ENCODE assay signal across 8 cellular contexts in the genomic region with DNA sequence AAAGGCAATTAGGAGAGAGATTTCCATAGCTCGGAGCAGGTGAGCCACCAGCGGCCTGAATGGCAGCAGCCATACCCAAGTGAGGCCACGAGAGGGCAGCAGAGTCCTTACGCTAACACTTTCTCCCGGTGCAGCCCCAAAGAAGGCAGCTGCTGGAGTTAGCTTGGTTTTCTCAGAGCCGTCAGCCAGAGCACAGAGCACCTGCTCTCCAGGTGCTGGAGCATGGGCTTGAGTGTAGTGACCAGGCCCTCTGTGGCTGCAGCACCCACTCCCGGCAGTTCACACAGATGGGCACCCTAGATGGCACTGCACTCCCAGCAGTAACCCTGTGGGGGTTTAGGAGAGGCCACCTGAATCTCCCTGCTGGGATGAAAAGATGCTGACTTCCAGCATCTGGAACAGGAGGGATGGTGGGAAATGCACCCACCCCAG. TPM values are rescaled to one million over a fixed set of nuclear protein-coding genes. Genes with fewer than 3 reads are reported as not detected.
DNase-seq lines count a peak whose midpoint lies in the region; ATAC-seq, FAIRE-seq and TF ChIP-seq lines count a peak whose summit lies in the region.

No MANE protein-coding gene starts in this region.

- no peak overlapping the region for H3K4me3 Mint-ChIP-seq in mesothelial cell of epicardium

- H3K27ac Mint-ChIP-seq in mesothelial cell of epicardium: no peak overlapping the region

- no peaks in the 10 kb centered on the region for H3K9me3 Mint-ChIP-seq in mesothelial cell of epicardium

- WGBS in HUES64: 13% methylated on average over 7 of the region's 7 CpGs

- H3K27me3 Mint-ChIP-seq in mesothelial cell of epicardium (ENCODE audit: low read depth): no peaks in the 10 kb centered on the region

- peaks cover 14% of the 10 kb centered on the region; the same call in 1 of the 2 replicates for H3K36me3 ChIP-seq in HUES64 (ENCODE audit: insufficient read depth, low read length)

- peaks cover 2% of the 10 kb centered on the region for H3K36me3 Mint-ChIP-seq in mesothelial cell of epicardium

- peaks cover 11% of the 10 kb centered on the region; the same call in 1 of the 2 replicates for H3K4me1 ChIP-seq in HUES64 (ENCODE audit: insufficient read depth, low read length)

- peak; percentile 55 for FAIRE-seq in endometrium (lab: Jason Lieb, UNC)

- H3K9ac ChIP-seq in HUES64 (ENCODE audit: low read depth, low read length): no peak overlapping the region

- TF ChIP-seq CTCF in AG04450 (IDR thresholded peaks at IDR 0.05; ENCODE audit: low read depth, low read length) (peak; percentile 97), mesothelial cell of epicardium (IDR thresholded peaks at IDR 0.05; ENCODE audit: unreplicated experiment) (peak; percentile 95)

- H3K4me3 ChIP-seq in AG04450 (ENCODE audit: low read depth, low read length) (no peak overlapping the region), HUES64 (ENCODE audit: low read length) (no peak overlapping the region)

- no peak for DNase-seq in AG04450 (ENCODE audit: low read depth, low spot score)
- DNase-seq in NOMO-1 (lab: John Stamatoyannopoulos, UW; ENCODE audit: unreplicated experiment in 2 of 2): peak; percentile 63 to 70
- DNase-seq in activated CD8-positive, alpha-beta memory T cell treated with anti-CD3 and anti-CD28 coated beads for 48 hours (ENCODE audit: low read depth in 2 of 3, low spot score in 2 of 3): peak; percentile 51 to 80 (median 76)
- peak; percentile 74 to 91 for DNase-seq in mesothelial cell of epicardium (ENCODE audit: low spot score in 2 of 2, unreplicated experiment in 2 of 2)
- peak; percentile 78 for DNase-seq in stimulated activated CD8-positive, alpha-beta memory T cell treated with anti-CD3 and anti-CD28 coated beads, Interleukin-4, amount 100 ng/mL, for 1 hour (ENCODE audit: low read depth in 2 of 2, low spot score in 1 of 2)

- CTCF ChIA-PET in AG04450 (lab: Charles Lee): interaction anchor here (0.5 to 13.5 kb wide), 33 partner anchors 9 to 247 kb away, joined by 3 to 603 read pairs (median 6); a partner anchor contains a TSS

- no peaks in the 10 kb centered on the region for H3K27me3 ChIP-seq in AG04450 (ENCODE audit: control insufficient read depth, insufficient read depth, low read length)
- H3K27me3 ChIP-seq in HUES64 (ENCODE audit: insufficient read depth, low read length): no peaks in the 10 kb centered on the region

- H3K27ac ChIP-seq in AG04450 (ENCODE audit: low read depth, low read length) (no peak overlapping the region), HUES64 (ENCODE audit: low read depth, low read length) (peak overlapping the region; percentile 73; the same call in 1 of the 2 replicates)

- H3K9me3 ChIP-seq in AG04450 (ENCODE audit: control insufficient read depth, insufficient read depth, low read length) (no peaks in the 10 kb centered on the region; the same call in 1 of the 2 replicates), HUES64 (ENCODE audit: insufficient read depth, low read depth, low read length) (no peaks in the 10 kb centered on the region)

- peaks cover 5% of the 10 kb centered on the region for H3K4me1 Mint-ChIP-seq in mesothelial cell of epicardium

- ATAC-seq in GM19035 (IDR thresholded peaks at IDR 0.05; ENCODE audit: unreplicated experiment): peak; percentile 66

- POLR2A ChIA-PET in AG04450 (lab: Yijun Ruan, JAX): interaction anchor here (0.6 to 1.4 kb wide), 9 partner anchors 11 to 99 kb away, joined by 3 to 16 read pairs (median 5); a partner anchor contains a TSS

RNA-seq across cellular contexts. Expression of a gene that starts 45.8 kb away (rescaled TPM):
- polyA plus RNA-seq in AG04450 (2011; rRNA removed): 2.3 and 3.0 TPM in 2 replicates
- 4.8 and 5.2 TPM in 2 replicates for polyA minus RNA-seq in AG04450 (2011; rRNA and poly(A)+ RNA removed)
- polyA plus RNA-seq in HUES64 (2013, experiment 1 of 2): 4.2 TPM
- polyA plus RNA-seq in HUES64 (2013, experiment 2 of 2): 4.8 TPM
- total RNA-seq in mesothelial cell of epicardium: 6.1 to 6.8 TPM (median 6.5 TPM) in 3 replicates

RNA-seq across cellular contexts. Expression of a gene that starts 48.0 kb away (rescaled TPM):
- polyA plus RNA-seq in AG04450 (2011; rRNA removed): 7.0 and 8.2 TPM in 2 replicates
- 12.5 and 20.1 TPM in 2 replicates for polyA minus RNA-seq in AG04450 (2011; rRNA and poly(A)+ RNA removed)
- 7.7 TPM for polyA plus RNA-seq in HUES64 (2013, experiment 1 of 2)
- polyA plus RNA-seq in HUES64 (2013, experiment 2 of 2): 8.7 TPM
- total RNA-seq in mesothelial cell of epicardium: 5.7 to 6.2 TPM (median 5.8 TPM) in 3 replicates
